Comparison of ENCODE assay signal across 9 cellular contexts in the genomic region with DNA sequence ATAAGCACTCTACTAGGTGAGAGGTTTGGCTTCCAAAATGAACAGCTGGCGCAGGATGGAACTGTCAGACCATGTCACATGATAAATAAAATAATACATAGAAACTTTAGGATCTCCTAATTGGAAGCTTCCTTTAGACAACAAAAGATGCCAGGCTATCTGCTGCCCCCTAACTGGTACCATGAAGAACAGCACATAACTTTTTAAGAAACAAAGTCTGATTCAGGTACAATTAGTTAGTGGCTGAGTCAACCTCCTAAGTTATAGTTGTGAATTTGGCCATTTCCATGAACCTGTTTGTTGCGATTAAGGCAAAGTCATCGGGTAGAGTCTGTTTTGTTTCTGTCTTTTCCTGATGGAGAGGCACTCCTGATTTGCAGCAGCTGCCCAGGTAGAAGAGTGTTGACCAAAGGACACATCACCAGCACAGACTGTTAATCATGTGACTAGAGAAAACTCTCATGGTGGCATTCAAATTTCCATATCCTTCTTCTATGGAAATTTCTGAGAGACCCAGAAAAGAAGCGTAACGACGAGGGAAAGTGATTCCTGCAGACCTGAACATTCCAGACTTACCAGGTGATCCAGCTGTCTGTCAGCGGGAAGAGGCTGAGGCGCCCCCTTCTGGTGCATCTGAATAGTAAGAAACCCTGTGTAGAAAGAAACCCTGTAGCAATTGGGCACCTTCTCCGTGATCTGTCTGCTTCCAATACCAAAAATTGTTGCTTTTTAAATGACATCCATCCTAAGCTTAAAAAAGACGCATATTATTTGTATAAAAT. TPM values are rescaled to one million over a fixed set of nuclear protein-coding genes. Genes with fewer than 3 reads are reported as not detected.
A peak's percentile ranks its signal among the peaks of the same experiment; 100 is the strongest.
DNase-seq lines count a peak whose midpoint lies in the region; ATAC-seq and TF ChIP-seq lines count a peak whose summit lies in the region.
"Had no signal": no experiment of that assay in that cellular context is flagged by ENCODE, and none has a peak within 500 bp of the region (broad histone marks: within the 10 kb centered on the region; RNA-seq: fewer than 3 reads in every experiment).

No MANE protein-coding gene starts in this region.

- H3K4me1 ChIP-seq in DND-41 (ENCODE audit: insufficient read depth, low read length): no peaks in the 10 kb centered on the region
- H3K4me1 ChIP-seq in suprapubic skin: no peaks in the 10 kb centered on the region
- no peaks in the 10 kb centered on the region for H3K4me1 ChIP-seq in effector memory CD4-positive, alpha-beta T cell (ENCODE audit: control insufficient read depth, insufficient read depth, low read length, poor library complexity, severe bottlenecking)

- H3K36me3 ChIP-seq in DND-41 (ENCODE audit: insufficient read depth, low read length) (no peaks in the 10 kb centered on the region), suprapubic skin (no peaks in the 10 kb centered on the region)
- H3K36me3 ChIP-seq in effector memory CD4-positive, alpha-beta T cell (ENCODE audit: control insufficient read depth, insufficient read depth, low read length): no peaks in the 10 kb centered on the region

- H3K27ac Mint-ChIP-seq in chondrocyte (ENCODE audit: unreplicated experiment) (no peak overlapping the region), mesothelial cell of epicardium (no peak overlapping the region)

- no peaks in the 10 kb centered on the region for H4K20me1 ChIP-seq in DND-41 (ENCODE audit: insufficient read depth, low read length)

- H3K27me3 ChIP-seq in DND-41 (ENCODE audit: insufficient read depth, low read length, poor library complexity) (no peaks in the 10 kb centered on the region), suprapubic skin (no peaks in the 10 kb centered on the region)
- no peaks in the 10 kb centered on the region for H3K27me3 ChIP-seq in effector memory CD4-positive, alpha-beta T cell (replicated peaks; ENCODE audit: control insufficient read depth, insufficient read depth, low read length, poor library complexity, severe bottlenecking)

- H3K4me1 Mint-ChIP-seq in chondrocyte (ENCODE audit: low read depth) (peaks cover 20% of the 10 kb centered on the region), mesothelial cell of epicardium (peaks cover 11% of the 10 kb centered on the region)

- 40% methylated on average over 10 of the region's 10 CpGs for WGBS in suprapubic skin

- no peaks in the 10 kb centered on the region for H3K27me3 Mint-ChIP-seq in chondrocyte (ENCODE audit: low read depth)
- H3K27me3 Mint-ChIP-seq in mesothelial cell of epicardium (ENCODE audit: low read depth): no peaks in the 10 kb centered on the region

- H3K9me3 ChIP-seq in DND-41 (ENCODE audit: insufficient read depth, low read length, severe bottlenecking): no peaks in the 10 kb centered on the region
- no peaks in the 10 kb centered on the region for H3K9me3 ChIP-seq in suprapubic skin
- H3K9me3 ChIP-seq in effector memory CD4-positive, alpha-beta T cell (ENCODE audit: control insufficient read depth, low read length): no peaks in the 10 kb centered on the region

- TF ChIP-seq POLR2A in suprapubic skin (IDR thresholded peaks at IDR 0.05): no peak

- peaks cover 1% of the 10 kb centered on the region for H3K36me3 Mint-ChIP-seq in chondrocyte (ENCODE audit: low read depth)
- H3K36me3 Mint-ChIP-seq in mesothelial cell of epicardium: no peaks in the 10 kb centered on the region

- ATAC-seq in DND-41 (ENCODE audit: insufficient read depth, low read depth): no peak

- H3K4me2 ChIP-seq in DND-41 (ENCODE audit: insufficient read depth, low read length): no peak overlapping the region

- H3K4me3 Mint-ChIP-seq in chondrocyte (ENCODE audit: unreplicated experiment) (no peak overlapping the region), mesothelial cell of epicardium (no peak overlapping the region)

- H3K9me3 Mint-ChIP-seq in chondrocyte (ENCODE audit: low read depth) (no peaks in the 10 kb centered on the region), mesothelial cell of epicardium (no peaks in the 10 kb centered on the region)

- no peaks in the 10 kb centered on the region for H3K79me2 ChIP-seq in DND-41 (ENCODE audit: insufficient read depth, low read length)

- no peak for TF ChIP-seq EP300 in suprapubic skin (IDR thresholded peaks at IDR 0.05)

- no peak overlapping the region for H3K9ac ChIP-seq in DND-41 (ENCODE audit: low read depth, low read length)

- H2AFZ ChIP-seq in DND-41 (ENCODE audit: low read depth, low read length): no peak overlapping the region

- H3K4me3 ChIP-seq in DND-41 (ENCODE audit: low read depth in 1 of 2, low read length in 2 of 2) (no peak overlapping the region), suprapubic skin (no peak overlapping the region)
- no peak overlapping the region for H3K4me3 ChIP-seq in effector memory CD4-positive, alpha-beta T cell (ENCODE audit: insufficient read depth, low read depth, low read length, poor library complexity, severe bottlenecking)

- TF ChIP-seq CTCF in DND-41 (IDR thresholded peaks at IDR 0.05; ENCODE audit: borderline replicate concordance, extremely low read depth, low read length, poor library complexity, severe bottlenecking): peak; percentile 55
- peak; percentile 72 for TF ChIP-seq CTCF in chondrocyte (IDR thresholded peaks at IDR 0.05)
- peak; percentile 44 for TF ChIP-seq CTCF in mesothelial cell of epicardium (IDR thresholded peaks at IDR 0.05; ENCODE audit: unreplicated experiment)
- no peak for TF ChIP-seq CTCF in suprapubic skin (IDR thresholded peaks at IDR 0.05)

- no peak overlapping the region for H3K27ac ChIP-seq in DND-41 (ENCODE audit: low read length)
- H3K27ac ChIP-seq in suprapubic skin: no peak overlapping the region
- H3K27ac ChIP-seq in effector memory CD4-positive, alpha-beta T cell (ENCODE audit: insufficient read depth, low read length, poor library complexity, severe bottlenecking): no peak overlapping the region

- DNase-seq in DND-41 (peak; percentile 17), Kasumi-1 (lab: John Stamatoyannopoulos, UW) (peak; percentile 46 to 52), chondrocyte (ENCODE audit: low spot score) (no peak), mesothelial cell of epicardium (ENCODE audit: low spot score in 2 of 2, unreplicated experiment in 2 of 2) (no peak), pons (ENCODE audit: low spot score) (no peak), putamen (ENCODE audit: low spot score) (no peak), suprapubic skin (ENCODE audit: low spot score in 2 of 2) (no peak)
- no peak for DNase-seq in effector memory CD4-positive, alpha-beta T cell

RNA-seq across cellular contexts. Expression of a gene that starts 8.6 kb away (rescaled TPM):
- total RNA-seq in chondrocyte (581 to 610 TPM (median 601 TPM) in 3 replicates), mesothelial cell of epicardium (47.6 to 51.4 TPM (median 50.6 TPM) in 3 replicates), suprapubic skin (1 to 10 TPM in 3 of 4 donors, under 1 TPM in 1; 0.87 to 3.7 (median 1.4) TPM)
- total RNA-seq: T-helper 2 cell treated with Interferon-gamma antibody and Interleukin-4, amounts not matched to agents 100 ng/mL and 5 ng/mL, for 36 hours had no signal

Comparison
In these comparisons a context has a peak if more than half of its experiments do, and no peak if none do; other contexts are left out.
1. DNase-seq: peak in DND-41 (single experiment) and Kasumi-1 (2 of 2); none in chondrocyte (single experiment), mesothelial cell of epicardium (0 of 2), pons (single experiment), putamen (single experiment), suprapubic skin (0 of 2) and effector memory CD4-positive, alpha-beta T cell (0 of 3).
2. CTCF ChIP-seq: peak in DND-41 (single experiment), chondrocyte (single experiment) and mesothelial cell of epicardium (single experiment); none in suprapubic skin (0 of 2).
3. RNA of a gene that starts 8.6 kb away (total RNA-seq): 581 to 610 TPM in chondrocyte; 47.6 to 51.4 TPM in mesothelial cell of epicardium and 0.87 to 3.7 TPM in suprapubic skin; every median in the first group is over 10 times any median in the second.